ENCODE assay signal across 7 cellular contexts in the genomic region with DNA sequence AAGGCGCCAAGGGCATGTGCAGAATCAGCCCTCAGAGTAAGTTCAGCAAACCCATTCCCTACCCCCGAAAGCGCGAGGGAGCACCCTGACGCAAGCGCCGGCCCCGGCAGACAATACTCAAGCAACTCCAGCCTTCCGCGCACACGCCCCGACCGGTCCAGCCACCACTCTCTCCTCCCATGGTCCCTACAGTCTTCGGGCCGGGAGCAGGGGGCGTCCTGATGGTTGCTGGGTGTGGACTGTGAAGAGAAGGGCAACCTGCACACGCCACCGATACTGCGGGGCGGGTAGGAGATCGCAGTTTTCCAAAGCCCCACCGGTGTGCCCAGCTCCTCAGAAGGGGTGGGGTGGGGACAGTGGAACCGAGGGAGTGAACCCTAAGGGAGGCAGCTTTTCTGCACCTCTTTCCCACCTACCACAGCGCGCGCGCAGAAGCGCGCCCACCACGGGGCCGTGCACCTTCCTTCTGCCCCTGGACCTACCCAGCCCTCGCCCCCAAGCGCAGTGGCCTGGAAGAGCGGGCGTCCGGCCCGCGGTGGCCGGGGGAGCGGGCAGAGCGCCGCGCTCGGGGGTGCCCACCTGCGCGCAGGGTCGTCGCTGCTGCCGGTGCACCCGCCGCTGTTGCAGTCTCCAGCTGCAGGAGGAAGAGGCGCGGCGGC.
A peak's percentile ranks its signal among the peaks of the same experiment; 100 is the strongest.
DNase-seq lines count a peak whose midpoint lies in the region; FAIRE-seq and TF ChIP-seq lines count a peak whose summit lies in the region.

No MANE protein-coding gene starts in this region.

- H3K36me3 Mint-ChIP-seq in astrocyte (ENCODE audit: low read depth, unreplicated experiment): peaks cover 3% of the 10 kb centered on the region

- no peaks in the 10 kb centered on the region for H3K27me3 Mint-ChIP-seq in astrocyte (ENCODE audit: low read depth, unreplicated experiment)

- peak overlapping the region; percentile 66 for H2AFZ ChIP-seq in astrocyte (ENCODE audit: low read depth, low read length)

- peak overlapping the region; percentile 91 for H3K27ac ChIP-seq in RWPE1
- peak overlapping the region; percentile 75 for H3K27ac ChIP-seq in astrocyte (ENCODE audit: low read depth, low read length)
- H3K27ac ChIP-seq in iPS-20b (ENCODE audit: low read length): peak overlapping the region; percentile 32
- peak overlapping the region in 2 of 8 donors; percentile 18 to 27 for H3K27ac ChIP-seq in spleen

- intact Hi-C loops in spleen (cut with DNase I; ENCODE audit: low total_unique reads): no loop called here
- intact Hi-C loops in posterior vena cava (cut with DNase I): no loop called here

- H3K9me3 ChIP-seq in HAP-1: no peaks in the 10 kb centered on the region
- H3K9me3 ChIP-seq in astrocyte (ENCODE audit: insufficient read depth, low read depth, low read length): no peaks in the 10 kb centered on the region
- H3K9me3 ChIP-seq in iPS-20b (ENCODE audit: insufficient read depth, low read depth, low read length): no peaks in the 10 kb centered on the region
- H3K9me3 ChIP-seq in spleen: no peaks in the 10 kb centered on the region

- WGBS in spleen, 5 donors: 1 to 33% (median 17%) methylated on average over 15 to 54 of the region's 54 CpGs; no CpG with 5 or more reads in 1 of the 5 donors

- no peak for FAIRE-seq in astrocyte (lab: Jason Lieb, UNC)

- DNase-seq in HAP-1 (ENCODE audit: low spot score in 2 of 2) (peak; percentile 48 to 77), RWPE1 (ENCODE audit: low spot score) (no peak), astrocyte (ENCODE audit: low read depth) (peak; percentile 25), spleen (peak; percentile 78), posterior vena cava (ENCODE audit: low spot score) (no peak), hippocampal formation (lab: John Stamatoyannopoulos, UW) (no peak)

- H3K9ac ChIP-seq in astrocyte (ENCODE audit: low read length) (peak overlapping the region; percentile 91), iPS-20b (ENCODE audit: low read depth, low read length) (peak overlapping the region; percentile 94)

- H3K79me2 ChIP-seq in astrocyte (ENCODE audit: insufficient read depth, low read length): peaks cover 37% of the 10 kb centered on the region

- CTCF ChIA-PET in RWPE1 (lab: Yijun Ruan, JAX): interaction anchor here (0.7 to 0.8 kb wide), 2 partner anchors 26 to 337 kb away, joined by 3 read pairs; no protein-coding TSS in a partner anchor

- peak overlapping the region; percentile 91 for H3K4me2 ChIP-seq in astrocyte (ENCODE audit: low read length)

- H3K27me3 ChIP-seq in HAP-1 (ENCODE audit: low read depth) (no peaks in the 10 kb centered on the region), astrocyte (ENCODE audit: insufficient read depth, low read length) (no peaks in the 10 kb centered on the region), iPS-20b (ENCODE audit: insufficient read depth, low read length) (no peaks in the 10 kb centered on the region), spleen (replicated peaks in 1 of 7) (peaks cover 0 to 28% (median 9%) of the 10 kb centered on the region in 7 donors)

- H3K4me1 Mint-ChIP-seq in astrocyte (ENCODE audit: low read depth, unreplicated experiment): peaks cover 22% of the 10 kb centered on the region

- H3K4me1 ChIP-seq in HAP-1 (peaks cover 28% of the 10 kb centered on the region), astrocyte (ENCODE audit: insufficient read depth, low read length) (peaks cover 17% of the 10 kb centered on the region), iPS-20b (ENCODE audit: insufficient read depth, low read length) (peaks cover 16% of the 10 kb centered on the region), spleen (peaks cover 0 to 23% (median 4%) of the 10 kb centered on the region in 6 donors)

- in situ Hi-C loops in HAP-1 (cut with MboI; ENCODE audit: low sequenced_read_pairs): no loop called here

- H3K4me3 Mint-ChIP-seq in astrocyte (ENCODE audit: unreplicated experiment): peak overlapping the region; percentile 98

- TF ChIP-seq POLR2A in spleen (IDR thresholded peaks at IDR 0.05): no peak

- H3K36me3 ChIP-seq in HAP-1 (replicated peaks) (peaks cover 30% of the 10 kb centered on the region), astrocyte (ENCODE audit: insufficient read depth, low read length) (peaks cover 2% of the 10 kb centered on the region), iPS-20b (ENCODE audit: insufficient read depth, low read depth, low read length) (peaks cover 32% of the 10 kb centered on the region), spleen (no peaks in the 10 kb centered on the region)

- peak overlapping the region; percentile 94 for H3K27ac Mint-ChIP-seq in astrocyte (ENCODE audit: unreplicated experiment)

- no peak for TF ChIP-seq CTCF in RWPE1 (conservative IDR thresholded peaks at IDR 0.05; ENCODE audit: low read depth)
- no peak for TF ChIP-seq CTCF in astrocyte (IDR thresholded peaks at IDR 0.05; ENCODE audit: insufficient read depth, low read depth, low read length)
- no peak for TF ChIP-seq CTCF in spleen (IDR thresholded peaks at IDR 0.05 in 8 of 11, conservative IDR thresholded peaks at IDR 0.05 in 3 of 11)

- H4K20me1 ChIP-seq in astrocyte (ENCODE audit: insufficient read depth, low read length): no peaks in the 10 kb centered on the region

- H3K4me3 ChIP-seq in HAP-1: peak overlapping the region; percentile 72
- peak overlapping the region; percentile 95 for H3K4me3 ChIP-seq in astrocyte (ENCODE audit: insufficient read depth, low read depth, low read length)
- peak overlapping the region; percentile 90 for H3K4me3 ChIP-seq in iPS-20b (ENCODE audit: low read length)
- H3K4me3 ChIP-seq in spleen: peak overlapping the region; percentile 39 to 78 (median 54)

- no peaks in the 10 kb centered on the region for H3K9me3 Mint-ChIP-seq in astrocyte (ENCODE audit: unreplicated experiment)

- POLR2A ChIA-PET in RWPE1 (lab: Yijun Ruan, JAX; ENCODE audit: low non-redundant PET): no interaction called here

Comparison
In these comparisons a context has a peak if more than half of its experiments do, and no peak if none do; other contexts are left out.
1. DNase-seq: peak in HAP-1 (2 of 2), astrocyte (single experiment) and spleen (single experiment); none in RWPE1 (single experiment), posterior vena cava (single experiment) and hippocampal formation (0 of 2).
2. Peak in every context shown above with its lines, with median percentiles within 50 percentile points of each other: H3K4me3 ChIP-seq.